In the genomic region with DNA sequence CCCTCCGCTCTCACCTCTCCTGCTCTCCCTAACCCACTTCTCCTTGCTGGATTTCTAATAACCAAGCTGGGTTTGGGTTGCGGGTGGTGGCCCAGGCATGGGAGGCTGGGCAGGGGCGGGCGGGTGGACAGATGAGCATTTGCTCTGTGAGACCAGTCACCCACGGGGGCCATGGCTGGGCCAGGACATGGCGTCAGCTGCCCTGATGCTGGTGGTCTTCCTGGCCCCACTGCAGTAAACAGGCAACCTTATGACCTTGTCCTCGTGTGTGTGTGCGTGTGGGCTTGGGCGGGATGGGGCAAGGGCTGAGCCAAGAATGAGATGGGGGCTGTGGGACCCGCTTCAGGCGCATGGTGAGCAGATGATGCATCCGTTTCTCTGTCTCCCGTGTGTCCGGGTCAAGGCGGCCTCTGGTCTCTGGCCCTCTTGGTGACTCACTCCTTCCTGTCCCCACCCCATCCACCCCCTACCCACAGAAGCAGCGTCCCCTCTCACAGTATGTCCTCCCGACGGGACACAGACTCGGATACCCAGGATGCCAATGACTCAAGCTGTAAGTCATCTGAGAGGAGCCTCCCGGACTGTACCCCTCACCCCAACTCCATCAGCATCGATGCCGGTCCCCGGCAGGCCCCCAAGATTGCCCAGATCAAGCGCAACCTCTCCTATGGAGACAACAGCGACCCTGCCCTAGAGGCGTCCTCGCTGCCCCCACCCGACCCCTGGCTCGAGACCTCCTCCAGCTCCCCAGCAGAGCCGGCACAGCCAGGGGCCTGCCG, we compare ENCODE assay signal across 24 cellular contexts. TPM values are rescaled to one million over a fixed set of nuclear protein-coding genes. Genes with fewer than 3 reads are reported as not detected.
DNase-seq lines count a peak whose midpoint lies in the region; ATAC-seq, FAIRE-seq and TF ChIP-seq lines count a peak whose summit lies in the region.
"Had no signal": no experiment of that assay in that cellular context is flagged by ENCODE, and none has a peak within 500 bp of the region (broad histone marks: within the 10 kb centered on the region; RNA-seq: fewer than 3 reads in every experiment).

No MANE protein-coding gene starts in this region.

- H3K36me3 ChIP-seq in GM12878 (ENCODE audit: control insufficient read depth in 2 of 2, insufficient read depth in 2 of 2, low read length in 1 of 2), result peaks cover 11 to 23% of the 10 kb centered on the region in 2 experiments; a peak in 3 of 4 replicates
- peaks cover 66 to 83% of the 10 kb centered on the region in 2 experiments for H3K36me3 ChIP-seq in mesenchymal stem cell (ENCODE audit: control insufficient read depth in 1 of 2, insufficient read depth in 2 of 2, low read depth in 1 of 2, low read length in 2 of 2)
- H3K36me3 ChIP-seq in thoracic aorta, result peaks cover 49% of the 10 kb centered on the region

- no peak overlapping the region for H2BK15ac ChIP-seq in mesenchymal stem cell (ENCODE audit: low read depth, poor library complexity, severe bottlenecking)

- H3K4ac ChIP-seq in mesenchymal stem cell (ENCODE audit: low read depth in 1 of 2, low read length in 2 of 2), result no peak overlapping the region

- ATAC-seq in GM12878 (no peak), thoracic aorta (ENCODE audit: insufficient number of reproducible peaks, low FRiP score, low read depth) (no peak), HG02759 (IDR thresholded peaks at IDR 0.05; ENCODE audit: unreplicated experiment) (no peak), GM19324 (IDR thresholded peaks at IDR 0.05; ENCODE audit: low FRiP score, unreplicated experiment) (no peak)
- ATAC-seq: sciatic nerve, T-helper 17 cell had no signal

- H3K79me2 ChIP-seq in GM12878 (ENCODE audit: control insufficient read depth, insufficient read depth, low read length), result no peaks in the 10 kb centered on the region

- no peak overlapping the region for H3K23ac ChIP-seq in mesenchymal stem cell (ENCODE audit: low read length in 2 of 2)

- H4K20me1 ChIP-seq in GM12878 (ENCODE audit: control insufficient read depth, insufficient read depth), result no peaks in the 10 kb centered on the region

- CTCF ChIA-PET in activated CD4-positive, alpha-beta memory T cell treated with anti-CD3 and anti-CD28 coated beads for 36 hours (lab: Charles Lee), result interaction anchor here (1.2 kb wide), 1 partner anchor 60 kb away, joined by 4 read pairs; no protein-coding TSS in a partner anchor
- CTCF ChIA-PET in activated CD4-positive, alpha-beta memory T cell treated with anti-CD3 and anti-CD28 coated beads, Interleukin-2, amount 10 ng/mL, durations not matched to agents 7 days and 5 days (lab: Charles Lee), result interaction anchor here (0.7 to 1.4 kb wide), 2 partner anchors 8 to 66 kb away, joined by 4 read pairs; no protein-coding TSS in a partner anchor
- CTCF ChIA-PET in GM12878 (lab: Yijun Ruan, JAX), result interaction anchor here (1.6 to 1.7 kb wide), 2 partner anchors 34 to 309 kb away, joined by 4 to 5 read pairs; no protein-coding TSS in a partner anchor

- no peak overlapping the region for H2BK5ac ChIP-seq in mesenchymal stem cell (ENCODE audit: low read depth, low read length, poor library complexity, severe bottlenecking)

- H3K9me3 ChIP-seq in GM12878 (replicated peaks; ENCODE audit: control insufficient read depth, insufficient read depth, low read length), result no peaks in the 10 kb centered on the region
- no peaks in the 10 kb centered on the region for H3K9me3 ChIP-seq in mesenchymal stem cell (ENCODE audit: control insufficient read depth, low read length)
- no peaks in the 10 kb centered on the region for H3K9me3 ChIP-seq in thoracic aorta
- H3K9me3 ChIP-seq: heart left ventricle, neutrophil, transverse colon had no signal

- in situ Hi-C loops in GM12878 (cut with MboI), result no loop called here

- POLR2A ChIA-PET in activated CD4-positive, alpha-beta memory T cell treated with anti-CD3 and anti-CD28 coated beads for 36 hours (lab: Charles Lee), result no interaction called here
- POLR2A ChIA-PET in activated CD4-positive, alpha-beta memory T cell treated with anti-CD3 and anti-CD28 coated beads, Interleukin-2, amount 10 ng/mL, durations not matched to agents 7 days and 5 days (lab: Charles Lee), result interaction anchor here (1.3 kb wide), 1 partner anchor 11 kb away, joined by 4 read pairs; no protein-coding TSS in a partner anchor
- POLR2A ChIA-PET in GM12878 (lab: Charles Lee), result interaction anchor here (0.6 to 1.5 kb wide), 2 partner anchors 8 to 20 kb away, joined by 4 to 5 read pairs; no protein-coding TSS in a partner anchor

- peak overlapping the region; percentile 28 for H3K27ac Mint-ChIP-seq in activated CD4-positive, alpha-beta memory T cell treated with anti-CD3 and anti-CD28 coated beads for 36 hours
- no peak overlapping the region for H3K27ac Mint-ChIP-seq in activated CD4-positive, alpha-beta memory T cell treated with anti-CD3 and anti-CD28 coated beads, Interleukin-2, amount 10 ng/mL, durations not matched to agents 7 days and 5 days

- H3K79me1 ChIP-seq in mesenchymal stem cell (replicated peaks; ENCODE audit: low read length, poor library complexity, severe bottlenecking), result peaks cover 33% of the 10 kb centered on the region

- RAD21 ChIA-PET in GM12878 (lab: Charles Lee; ENCODE audit: unreplicated experiment), result interaction anchor here (1.2 to 3.3 kb wide), 3 partner anchors 8 to 35 kb away, joined by 4 to 24 read pairs (median 7); no protein-coding TSS in a partner anchor

- intact Hi-C loops in activated CD4-positive, alpha-beta memory T cell treated with anti-CD3 and anti-CD28 coated beads for 36 hours (cut with micrococcal nuclease), result no loop called here
- intact Hi-C loops in GM12878 (cut with micrococcal nuclease; ENCODE audit: unreplicated experiment), result no loop called here

- no peaks in the 10 kb centered on the region for H3K27me3 Mint-ChIP-seq in activated CD4-positive, alpha-beta memory T cell treated with anti-CD3 and anti-CD28 coated beads for 36 hours
- no peaks in the 10 kb centered on the region for H3K27me3 Mint-ChIP-seq in activated CD4-positive, alpha-beta memory T cell treated with anti-CD3 and anti-CD28 coated beads, Interleukin-2, amount 10 ng/mL, durations not matched to agents 7 days and 5 days
- H3K27me3 Mint-ChIP-seq: CD4-positive, CD25-positive, alpha-beta regulatory T cell; T-helper 17 cell had no signal

- peak overlapping the region; percentile 10 to 75 for H3K18ac ChIP-seq in mesenchymal stem cell (ENCODE audit: low read depth in 1 of 2, low read length in 2 of 2)

- no peaks in the 10 kb centered on the region for H3K9me3 Mint-ChIP-seq in activated CD4-positive, alpha-beta memory T cell treated with anti-CD3 and anti-CD28 coated beads for 36 hours
- no peaks in the 10 kb centered on the region for H3K9me3 Mint-ChIP-seq in activated CD4-positive, alpha-beta memory T cell treated with anti-CD3 and anti-CD28 coated beads, Interleukin-2, amount 10 ng/mL, durations not matched to agents 7 days and 5 days
- H3K9me3 Mint-ChIP-seq: CD4-positive, CD25-positive, alpha-beta regulatory T cell had no signal

- no peak for TF ChIP-seq RAD21 in GM12878 (IDR thresholded peaks at IDR 0.05; ENCODE audit: insufficient read depth, low read depth, low read length)

- 94% methylated on average over 27 of the region's 31 CpGs for WGBS in GM12878 (ENCODE audit: insufficient coverage, insufficient replicate concordance, low lambda C conversion rate, missing lambda C conversion rate)
- 50% methylated on average over 31 of the region's 31 CpGs for WGBS in mesenchymal stem cell

- H4K8ac ChIP-seq in mesenchymal stem cell (ENCODE audit: low read length), result peak overlapping the region; percentile 67

- no peak overlapping the region for H3K9ac ChIP-seq in GM12878 (ENCODE audit: control insufficient read depth, insufficient read depth, low read length)
- no peak overlapping the region for H3K9ac ChIP-seq in mesenchymal stem cell (ENCODE audit: low read length)

- no peak for TF ChIP-seq EP300 in GM12878 (IDR thresholded peaks at IDR 0.05; ENCODE audit: borderline replicate concordance in 1 of 2, control insufficient read depth in 1 of 2, low read depth in 2 of 2, low read length in 2 of 2)

- peak overlapping the region in 1 of 2 experiments; percentile 58 for H3K14ac ChIP-seq in mesenchymal stem cell (ENCODE audit: low read length in 2 of 2)

- no peak overlapping the region for H2BK120ac ChIP-seq in mesenchymal stem cell (ENCODE audit: low read depth, low read length)

- no peak for FAIRE-seq in GM12878 (lab: Jason Lieb, UNC)
- FAIRE-seq: kidney had no signal

- H3K4me1 Mint-ChIP-seq in activated CD4-positive, alpha-beta memory T cell treated with anti-CD3 and anti-CD28 coated beads for 36 hours (ENCODE audit: low read depth), result peaks cover 16% of the 10 kb centered on the region
- H3K4me1 Mint-ChIP-seq in activated CD4-positive, alpha-beta memory T cell treated with anti-CD3 and anti-CD28 coated beads, Interleukin-2, amount 10 ng/mL, durations not matched to agents 7 days and 5 days, result no peaks in the 10 kb centered on the region

- no peaks in the 10 kb centered on the region for H3K4me1 ChIP-seq in GM12878 (ENCODE audit: control insufficient read depth, insufficient read depth, low read length)
- peaks cover 29% of the 10 kb centered on the region for H3K4me1 ChIP-seq in mesenchymal stem cell (ENCODE audit: control insufficient read depth, insufficient read depth, low read depth, low read length)
- H3K4me1 ChIP-seq in thoracic aorta (ENCODE audit: control insufficient read depth in 1 of 2, low read depth in 2 of 2), result peaks cover 19 to 65% of the 10 kb centered on the region in 2 donors
- H3K4me1 ChIP-seq: transverse colon had no signal

- peaks cover 9% of the 10 kb centered on the region for H3K36me3 Mint-ChIP-seq in activated CD4-positive, alpha-beta memory T cell treated with anti-CD3 and anti-CD28 coated beads for 36 hours
- peaks cover 20% of the 10 kb centered on the region for H3K36me3 Mint-ChIP-seq in activated CD4-positive, alpha-beta memory T cell treated with anti-CD3 and anti-CD28 coated beads, Interleukin-2, amount 10 ng/mL, durations not matched to agents 7 days and 5 days (ENCODE audit: low read depth)

- no peak overlapping the region for H3K27ac ChIP-seq in GM12878 (ENCODE audit: control insufficient read depth, insufficient read depth)
- H3K27ac ChIP-seq in mesenchymal stem cell (ENCODE audit: low read length, poor library complexity, severe bottlenecking), result peak overlapping the region; percentile 65
- H3K27ac ChIP-seq in thoracic aorta, result peak overlapping the region; percentile 30 to 40
- H3K27ac ChIP-seq: 22Rv1, neutrophil, transverse colon had no signal

- TF ChIP-seq CTCF in GM12878 (IDR thresholded peaks at IDR 0.05 in 2 of 3, conservative IDR thresholded peaks at IDR 0.05 in 1 of 3; ENCODE audit: control insufficient read depth in 2 of 3, extremely low read depth in 1 of 3, insufficient read depth in 1 of 3, low read depth in 3 of 3, low read length in 3 of 3) (no peak), thoracic aorta (IDR thresholded peaks at IDR 0.05) (no peak)

- BruUV-seq in GM12878 (replicated peaks; lab: Mats Ljungman, UMichigan), result TSS peak; percentile 22

- no peak for DNase-seq in activated CD4-positive, alpha-beta memory T cell treated with anti-CD3 and anti-CD28 coated beads for 36 hours
- DNase-seq in activated CD4-positive, alpha-beta memory T cell treated with anti-CD3 and anti-CD28 coated beads, Interleukin-2, amount 10 ng/mL, durations not matched to agents 7 days and 5 days, result no peak
- DNase-seq in GM12878 (ENCODE audit: low read depth, low spot score), result no peak
- peak; percentile 71 for DNase-seq in mesenchymal stem cell
- no peak for DNase-seq in thoracic aorta (ENCODE audit: low spot score)
- no peak for DNase-seq in AG08396 (ENCODE audit: low spot score)
- DNase-seq: activated CD4-positive, CD25-positive, alpha-beta regulatory T cell; activated gamma-delta T cell treated with Interleukin-2 at 50 U/mL for 16 hours; CD4-positive, CD25-positive, alpha-beta regulatory T cell; DND-41; heart left ventricle; Kasumi-1; kidney; midbrain; NCI-H146; NCI-H226; Right ventricle myocardium superior; T-helper 17 cell; transverse colon had no signal

- H2AFZ ChIP-seq in GM12878 (ENCODE audit: control insufficient read depth, low read depth, low read length) (no peak overlapping the region), mesenchymal stem cell (ENCODE audit: low read depth, low read length) (no peak overlapping the region)

- H4K91ac ChIP-seq in mesenchymal stem cell (ENCODE audit: low read length), result no peak overlapping the region

- no peak overlapping the region for H3K4me3 Mint-ChIP-seq in activated CD4-positive, alpha-beta memory T cell treated with anti-CD3 and anti-CD28 coated beads for 36 hours
- no peak overlapping the region for H3K4me3 Mint-ChIP-seq in activated CD4-positive, alpha-beta memory T cell treated with anti-CD3 and anti-CD28 coated beads, Interleukin-2, amount 10 ng/mL, durations not matched to agents 7 days and 5 days
- H3K4me3 Mint-ChIP-seq: CD4-positive, CD25-positive, alpha-beta regulatory T cell; T-helper 17 cell had no signal

- TF ChIP-seq POLR2A in GM12878 (IDR thresholded peaks at IDR 0.05; ENCODE audit: low read depth, low read length), result no peak; the same call in 1 of the 2 replicates

- H2AK5ac ChIP-seq in mesenchymal stem cell (ENCODE audit: low read length, severe bottlenecking), result no peak overlapping the region

- H3K27me3 ChIP-seq in GM12878 (replicated peaks in 1 of 2; ENCODE audit: control insufficient read depth in 2 of 2, insufficient read depth in 2 of 2, low read length in 1 of 2) (no peaks in the 10 kb centered on the region), mesenchymal stem cell (ENCODE audit: control insufficient read depth in 1 of 2, insufficient read depth in 1 of 2, low read length in 2 of 2) (no peaks in the 10 kb centered on the region), thoracic aorta (replicated peaks; ENCODE audit: insufficient read depth) (no peaks in the 10 kb centered on the region)
- H3K27me3 ChIP-seq: heart left ventricle, neutrophil, transverse colon had no signal

- SMC1A ChIA-PET in GM12878 (lab: Charles Lee; ENCODE audit: uncharacterized antibody, unreplicated experiment), result interaction anchor here (0.6 to 2.4 kb wide), 4 partner anchors 8 to 149 kb away, joined by 3 to 8 read pairs (median 3); no protein-coding TSS in a partner anchor

- no peak overlapping the region for H2BK12ac ChIP-seq in mesenchymal stem cell (ENCODE audit: low read length in 2 of 2)

- H3K4me2 ChIP-seq in GM12878 (ENCODE audit: control insufficient read depth, insufficient read depth) (no peak overlapping the region), mesenchymal stem cell (ENCODE audit: low read length, poor library complexity, severe bottlenecking) (no peak overlapping the region)

- H3K4me3 ChIP-seq in GM12878 (no peak overlapping the region), mesenchymal stem cell (ENCODE audit: insufficient read depth in 1 of 2, low read depth in 1 of 2, low read length in 2 of 2) (no peak overlapping the region), thoracic aorta (no peak overlapping the region)
- H3K4me3 ChIP-seq: heart left ventricle, transverse colon had no signal

RNA-seq across cellular contexts. Expression of a gene that starts 41.4 kb away (rescaled TPM):
- total RNA-seq in activated CD4-positive, alpha-beta memory T cell treated with anti-CD3 and anti-CD28 coated beads for 36 hours, result under 1 TPM; 0.12 to 0.29 TPM
- 1 to 10 TPM; 1.1 to 1.7 TPM for total RNA-seq in activated CD4-positive, alpha-beta memory T cell treated with anti-CD3 and anti-CD28 coated beads, Interleukin-2, amount 10 ng/mL, durations not matched to agents 7 days and 5 days
- 0.22 TPM in 1 of 2 replicates, not detected in the other for total RNA-seq in GM12878 (2013; cell fraction: nucleolus; rRNA removed)
- total RNA-seq in GM12878 (2014; rRNA removed), result 0.11 and 0.28 TPM in 2 replicates
- 0.37 and 0.54 TPM in 2 replicates for total RNA-seq in GM12878 (2014; rRNA removed; fragmentation: Illumina TruSeq; extraction: Trizol)
- total RNA-seq in GM12878 (2021), result 1.6 and 1.7 TPM in 2 replicates
- polyA plus RNA-seq in GM12878 (2011; ENCODE audit: low read depth), result 0.88 TPM
- not detected in 2 replicates for polyA plus RNA-seq in GM12878 (2011; rRNA removed)
- polyA plus RNA-seq in GM12878 (2011; cell fraction: cytosol; rRNA removed), result 0.03 TPM in 2 replicates
- not detected in 2 replicates for polyA plus RNA-seq in GM12878 (2011; cell fraction: nucleus; rRNA removed)
- polyA plus RNA-seq in GM12878 (2012), result 2.5 and 2.7 TPM in 2 replicates
- polyA plus RNA-seq in GM12878 (2014; fragmentation: Illumina TruSeq; extraction: Trizol), result 0.66 TPM in 1 of 2 replicates, not detected in the other
- not detected for polyA plus RNA-seq in GM12878 (2014; fragmentation: Nextera tagmentation; extraction: Ambion mirVana)
- 0.56 and 0.64 TPM in 2 replicates for polyA plus RNA-seq in GM12878 (2014; rRNA removed)
- under 1 TPM; 0.62 to 0.63 TPM for polyA plus RNA-seq in GM12878 (2016; fragmentation: Nextera tagmentation; extraction: Ambion mirVana)
- polyA minus RNA-seq in GM12878 (2011; rRNA and poly(A)+ RNA removed), result not detected in 2 replicates
- not detected in 2 replicates for polyA minus RNA-seq in GM12878 (2011; cell fraction: cytosol; rRNA and poly(A)+ RNA removed)
- not detected in 2 replicates for polyA minus RNA-seq in GM12878 (2011; cell fraction: nucleus; rRNA and poly(A)+ RNA removed)
- 959 TPM for polyA plus RNA-seq in mesenchymal stem cell (2013, experiment 1 of 2)
- 955 TPM for polyA plus RNA-seq in mesenchymal stem cell (2013, experiment 2 of 2)
- 1,000 to 10,000 TPM in 1 of 2 donors, 100 to 1,000 TPM in 1; 531 to 1,491 TPM for total RNA-seq in thoracic aorta
- polyA plus RNA-seq: CD4-positive, CD25-positive, alpha-beta regulatory T cell had no signal

Comparison
In these comparisons a context has a peak if more than half of its experiments do, and no peak if none do; other contexts are left out.
1. RNA of a gene that starts 41.4 kb away (total RNA-seq): 531 to 1,491 TPM in thoracic aorta; 1.1 to 1.7 TPM in activated CD4-positive, alpha-beta memory T cell treated with anti-CD3 and anti-CD28 coated beads, Interleukin-2, amount 10 ng/mL, durations not matched to agents 7 days and 5 days, 0.11 to 1.7 TPM in GM12878 and 0.12 to 0.29 TPM in activated CD4-positive, alpha-beta memory T cell treated with anti-CD3 and anti-CD28 coated beads for 36 hours; every median in the first group is over 100 times any median in the second.